ENCODE assay signal across 1 cellular context in genomic region chr12:45655186-45655585, GRCh38.
TF ChIP-seq lines count a peak whose summit lies in the region.

No MANE protein-coding gene starts in this region.

TF ChIP-seq in A549, 52 proteins besides CTCF, POLR2A, EP300 and RAD21 (continued from another document):
- TF ChIP-seq REST (IDR thresholded peaks at IDR 0.05) (no peak), ZNF302 (CRISPR knock-in tag; IDR thresholded peaks at IDR 0.05) (no peak), MYC (IDR thresholded peaks at IDR 0.05; ENCODE audit: borderline replicate concordance, low read length) (no peak), JUN (IDR thresholded peaks at IDR 0.05) (no peak), CHD2 (IDR thresholded peaks at IDR 0.05; ENCODE audit: low read length, partially characterized antibody) (no peak), E2F6 (IDR thresholded peaks at IDR 0.05; ENCODE audit: borderline replicate concordance, low read depth) (no peak), ELK1 (IDR thresholded peaks at IDR 0.05; ENCODE audit: low read depth, low read length) (no peak), ZSCAN20 (CRISPR knock-in tag; IDR thresholded peaks at IDR 0.05) (no peak)
